ENCODE assay signal across 2 cellular contexts in genomic region chr16:79026117-79026516, GRCh38.
A peak's percentile ranks its signal among the peaks of the same experiment; 100 is the strongest.
TF ChIP-seq lines count a peak whose summit lies in the region.

No MANE protein-coding gene starts in this region.

TF ChIP-seq in HepG2, 621 proteins besides CTCF, POLR2A, EP300 and RAD21:
- TF ChIP-seq, protein P1, sequence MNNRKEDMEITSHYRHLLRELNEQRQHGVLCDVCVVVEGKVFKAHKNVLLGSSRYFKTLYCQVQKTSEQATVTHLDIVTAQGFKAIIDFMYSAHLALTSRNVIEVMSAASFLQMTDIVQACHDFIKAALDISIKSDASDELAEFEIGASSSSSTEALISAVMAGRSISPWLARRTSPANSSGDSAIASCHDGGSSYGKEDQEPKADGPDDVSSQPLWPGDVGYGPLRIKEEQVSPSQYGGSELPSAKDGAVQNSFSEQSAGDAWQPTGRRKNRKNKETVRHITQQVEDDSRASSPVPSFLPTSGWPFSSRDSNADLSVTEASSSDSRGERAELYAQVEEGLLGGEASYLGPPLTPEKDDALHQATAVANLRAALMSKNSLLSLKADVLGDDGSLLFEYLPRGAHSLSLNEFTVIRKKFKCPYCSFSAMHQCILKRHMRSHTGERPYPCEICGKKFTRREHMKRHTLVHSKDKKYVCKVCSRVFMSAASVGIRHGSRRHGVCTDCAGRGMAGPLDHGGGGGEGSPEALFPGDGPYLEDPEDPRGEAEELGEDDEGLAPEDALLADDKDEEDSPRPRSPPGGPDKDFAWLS (CRISPR knock-in tag; IDR thresholded peaks at IDR 0.05; ENCODE audit: borderline replicate concordance) = no peak
- TF ChIP-seq HNF4A (CRISPR knock-in tag; IDR thresholded peaks at IDR 0.05) (0 out of 2 replicates have a peak, but pooled peaks have one; percentile 13), BHLHE40 (IDR thresholded peaks at IDR 0.05; ENCODE audit: low read length) (no peak), ZMYM3 (CRISPR knock-in tag; IDR thresholded peaks at IDR 0.05) (peak; percentile 81)
TF ChIP-seq in HepG2: peak in this region for 2.

TF ChIP-seq in H1, 55 proteins besides CTCF, POLR2A, EP300 and RAD21:
- peak; percentile 56; the same call in 1 of the 2 replicates for TF ChIP-seq KDM1A (IDR thresholded peaks at IDR 0.05; ENCODE audit: borderline replicate concordance, low read length)
- TF ChIP-seq, protein P2, sequence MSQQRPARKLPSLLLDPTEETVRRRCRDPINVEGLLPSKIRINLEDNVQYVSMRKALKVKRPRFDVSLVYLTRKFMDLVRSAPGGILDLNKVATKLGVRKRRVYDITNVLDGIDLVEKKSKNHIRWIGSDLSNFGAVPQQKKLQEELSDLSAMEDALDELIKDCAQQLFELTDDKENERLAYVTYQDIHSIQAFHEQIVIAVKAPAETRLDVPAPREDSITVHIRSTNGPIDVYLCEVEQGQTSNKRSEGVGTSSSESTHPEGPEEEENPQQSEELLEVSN (IDR thresholded peaks at IDR 0.05) = no peak
- TF ChIP-seq TEAD4 (IDR thresholded peaks at IDR 0.05; ENCODE audit: low read depth, low read length) = no peak
- no peak for TF ChIP-seq SP4 (IDR thresholded peaks at IDR 0.05; ENCODE audit: low read length)
- TF ChIP-seq CBX8 (IDR thresholded peaks at IDR 0.05; ENCODE audit: borderline replicate concordance, low read depth, low read length) = no peak
- TF ChIP-seq RNF2 (IDR thresholded peaks at IDR 0.05; ENCODE audit: borderline replicate concordance, low read depth, low read length, missing control alignments, poor library complexity, severe bottlenecking) = no peak
- no peak for TF ChIP-seq SIRT6 (IDR thresholded peaks at IDR 0.05; ENCODE audit: low read length)
